In genomic region chr4:6941796-6942195, GRCh38 we compare ENCODE assay signal across 8 cellular contexts. TPM values are rescaled to one million over a fixed set of nuclear protein-coding genes. Genes with fewer than 3 reads are reported as not detected.
DNase-seq lines count a peak whose midpoint lies in the region; ATAC-seq and TF ChIP-seq lines count a peak whose summit lies in the region.

No MANE protein-coding gene starts in this region.

- H3K27ac ChIP-seq in RWPE2 (ENCODE audit: poor library complexity, severe bottlenecking) (peak overlapping the region; percentile 71), thymus (ENCODE audit: low read depth) (peak overlapping the region; percentile 96)

- WGBS in thymus, result 18% methylated on average over 4 of the region's 4 CpGs

- no peaks in the 10 kb centered on the region for H3K27me3 Mint-ChIP-seq in activated naive CD4-positive, alpha-beta T cell treated with anti-CD3 and anti-CD28 coated beads, Interleukin-2, amount 10 ng/mL, durations not matched to agents 7 days and 5 days

- H3K4me1 Mint-ChIP-seq in activated naive CD4-positive, alpha-beta T cell treated with anti-CD3 and anti-CD28 coated beads, Interleukin-2, amount 10 ng/mL, durations not matched to agents 7 days and 5 days, result peaks cover 67% of the 10 kb centered on the region

- ATAC-seq in RWPE2 (ENCODE audit: low read depth), result peak; percentile 24

- no peaks in the 10 kb centered on the region for H3K36me3 ChIP-seq in RWPE2 (ENCODE audit: low read depth)
- H3K36me3 ChIP-seq in thymus (ENCODE audit: control insufficient read depth, insufficient read depth), result peaks cover 21% of the 10 kb centered on the region

- H3K27me3 ChIP-seq in RWPE2 (ENCODE audit: insufficient read depth, poor library complexity, severe bottlenecking) (no peaks in the 10 kb centered on the region), thymus (ENCODE audit: control insufficient read depth, insufficient read depth) (no peaks in the 10 kb centered on the region)

- peak overlapping the region; percentile 39 for H3K4me3 Mint-ChIP-seq in activated naive CD4-positive, alpha-beta T cell treated with anti-CD3 and anti-CD28 coated beads, Interleukin-2, amount 10 ng/mL, durations not matched to agents 7 days and 5 days

- H3K36me3 Mint-ChIP-seq in activated naive CD4-positive, alpha-beta T cell treated with anti-CD3 and anti-CD28 coated beads, Interleukin-2, amount 10 ng/mL, durations not matched to agents 7 days and 5 days, result peaks cover 20% of the 10 kb centered on the region

- H3K27ac Mint-ChIP-seq in activated naive CD4-positive, alpha-beta T cell treated with anti-CD3 and anti-CD28 coated beads, Interleukin-2, amount 10 ng/mL, durations not matched to agents 7 days and 5 days, result peak overlapping the region; percentile 95

- TF ChIP-seq CTCF in RWPE2 (IDR thresholded peaks at IDR 0.05; ENCODE audit: poor library complexity, severe bottlenecking) (no peak), fibroblast of villous mesenchyme (IDR thresholded peaks at IDR 0.05; ENCODE audit: insufficient read depth, low read depth, low read length) (no peak)

- no peak overlapping the region for H3K4me3 ChIP-seq in RWPE2 (ENCODE audit: severe bottlenecking)
- H3K4me3 ChIP-seq in fibroblast of villous mesenchyme (ENCODE audit: low read depth, low read length), result peak overlapping the region; percentile 1
- peak overlapping the region; percentile 16 for H3K4me3 ChIP-seq in thymus (ENCODE audit: low read length)

- H3K9me3 ChIP-seq in RWPE2 (ENCODE audit: severe bottlenecking) (no peaks in the 10 kb centered on the region), thymus (ENCODE audit: control insufficient read depth) (no peaks in the 10 kb centered on the region)

- CTCF ChIA-PET in activated naive CD4-positive, alpha-beta T cell treated with anti-CD3 and anti-CD28 coated beads, Interleukin-2, amount 10 ng/mL, durations not matched to agents 7 days and 5 days (lab: Charles Lee), result interaction anchor here (0.6 to 2.5 kb wide), 6 partner anchors 15 to 130 kb away, joined by 3 to 9 read pairs (median 4); no protein-coding TSS in a partner anchor

- no peak for DNase-seq in activated naive CD4-positive, alpha-beta T cell treated with anti-CD3 and anti-CD28 coated beads, Interleukin-2, amount 10 ng/mL, durations not matched to agents 7 days and 5 days
- no peak for DNase-seq in activated naive CD4-positive, alpha-beta T cell treated with anti-CD3 and anti-CD28 coated beads, Interleukin-2, amount 50 U/mL, for 16 hours
- DNase-seq in RWPE2 (ENCODE audit: low spot score) (no peak), fibroblast of villous mesenchyme (ENCODE audit: low read depth) (no peak), COLO668 (lab: John Stamatoyannopoulos, UW; ENCODE audit: unreplicated experiment) (no peak), HUDEP-2 (lab: John Stamatoyannopoulos, UW; ENCODE audit: unreplicated experiment in 76 of 76) (no peak)
- no peak for DNase-seq in stimulated activated naive CD4-positive, alpha-beta T cell (lab: John Stamatoyannopoulos, UW)

- H3K9me3 Mint-ChIP-seq in activated naive CD4-positive, alpha-beta T cell treated with anti-CD3 and anti-CD28 coated beads, Interleukin-2, amount 10 ng/mL, durations not matched to agents 7 days and 5 days, result no peaks in the 10 kb centered on the region

- H3K4me1 ChIP-seq in RWPE2 (ENCODE audit: insufficient read depth, poor library complexity, severe bottlenecking) (peaks cover 14% of the 10 kb centered on the region), thymus (ENCODE audit: control insufficient read depth, insufficient read depth, low read length) (peaks cover 39% of the 10 kb centered on the region)

RNA-seq across cellular contexts. Expression of gene TBC1D14, which starts 32.2 kb away (rescaled TPM):
- total RNA-seq in fibroblast of villous mesenchyme, result 39.0 and 42.3 TPM in 2 replicates
- 28.4 TPM for polyA plus RNA-seq in thymus
